In genomic region chr1:172449585-172450523, GRCh38 we compare ENCODE assay signal across 8 cellular contexts. TPM values are rescaled to one million over a fixed set of nuclear protein-coding genes. Genes with fewer than 3 reads are reported as not detected.
DNase-seq lines count a peak whose midpoint lies in the region; ATAC-seq and TF ChIP-seq lines count a peak whose summit lies in the region.

No MANE protein-coding gene starts in this region.

- no peak overlapping the region for H3K4me3 ChIP-seq in foreskin fibroblast (ENCODE audit: low read depth in 1 of 2, low read length in 2 of 2)
- no peak overlapping the region for H3K4me3 ChIP-seq in neural cell (ENCODE audit: low read length)

- no peaks in the 10 kb centered on the region for H3F3A ChIP-seq in neural cell (ENCODE audit: insufficient read depth, low read length, poor library complexity, severe bottlenecking)

- no peak overlapping the region for H2AFZ ChIP-seq in neural cell (ENCODE audit: low read depth, low read length)

- H3K9me3 ChIP-seq in neural cell (ENCODE audit: low read length), result no peaks in the 10 kb centered on the region

- DNase-seq in COLO668 (lab: John Stamatoyannopoulos, UW; ENCODE audit: unreplicated experiment), result peak; percentile 75
- DNase-seq in NCI-H526 (lab: John Stamatoyannopoulos, UW), result peak; percentile 73 to 93
- DNase-seq in activated CD8-positive, alpha-beta memory T cell treated with anti-CD3 and anti-CD28 coated beads, Interleukin-2, amount 50 U/mL, for 48 hours, result peak; percentile 58
- DNase-seq in foreskin fibroblast, result peak; percentile 53 to 80

- H3K27ac ChIP-seq in neural cell (ENCODE audit: low read length), result no peak overlapping the region

- no peaks in the 10 kb centered on the region for H3K36me3 ChIP-seq in neural cell (ENCODE audit: insufficient read depth, low read length)

- H3K4me2 ChIP-seq in neural cell (ENCODE audit: low read length), result no peak overlapping the region

- no peak overlapping the region for H3K9ac ChIP-seq in neural cell (ENCODE audit: low read length)

- ATAC-seq in GM18868 (IDR thresholded peaks at IDR 0.05; ENCODE audit: unreplicated experiment) (peak; percentile 84), HG03095 (IDR thresholded peaks at IDR 0.05; ENCODE audit: unreplicated experiment) (peak; percentile 93), HG02884 (IDR thresholded peaks at IDR 0.05; ENCODE audit: unreplicated experiment) (no peak)

- no peaks in the 10 kb centered on the region for H4K20me1 ChIP-seq in neural cell (ENCODE audit: insufficient read depth)

- TF ChIP-seq CTCF in foreskin fibroblast (IDR thresholded peaks at IDR 0.05; ENCODE audit: low read depth, low read length), result peak; percentile 79
- peak; percentile 49 for TF ChIP-seq CTCF in neural cell (IDR thresholded peaks at IDR 0.05; ENCODE audit: poor library complexity, severe bottlenecking)

- no peak for TF ChIP-seq EP300 in neural cell (conservative IDR thresholded peaks at IDR 0.05; ENCODE audit: poor library complexity, severe bottlenecking)

- no peak for TF ChIP-seq RAD21 in neural cell (conservative IDR thresholded peaks at IDR 0.05)

- no peaks in the 10 kb centered on the region for H3K79me2 ChIP-seq in neural cell (replicated peaks; ENCODE audit: insufficient read depth, low read length)

- no peaks in the 10 kb centered on the region for H3K9me2 ChIP-seq in neural cell (ENCODE audit: insufficient read depth, low read length)

- H3K27me3 ChIP-seq in neural cell (ENCODE audit: insufficient read depth, low read depth, low read length), result no peaks in the 10 kb centered on the region

TF ChIP-seq in neural cell, 6 proteins besides CTCF, POLR2A, EP300 and RAD21:
- TF ChIP-seq REST (IDR thresholded peaks at IDR 0.05; ENCODE audit: borderline replicate concordance) (no peak), SMC3 (conservative IDR thresholded peaks at IDR 0.05; ENCODE audit: poor library complexity) (peak; percentile 16)

RNA-seq across cellular contexts. Expression of gene PIGC, which starts 6.0 kb away (rescaled TPM):
- polyA plus RNA-seq in neural cell, result 69.3 and 75.3 TPM in 2 replicates
- polyA minus RNA-seq in neural cell, result 48.7 and 52.7 TPM in 2 replicates

RNA-seq across cellular contexts. Expression of gene C1orf105, which starts 29.4 kb away (rescaled TPM):
- polyA plus RNA-seq in neural cell, result not detected in 2 replicates
- polyA minus RNA-seq in neural cell, result not detected in 2 replicates
